In genomic region chr11:119974051-119974450, GRCh38 we compare ENCODE assay signal across 22 cellular contexts.
DNase-seq lines count a peak whose midpoint lies in the region; ATAC-seq and TF ChIP-seq lines count a peak whose summit lies in the region.
"Had no signal": no experiment of that assay in that cellular context is flagged by ENCODE, and none has a peak within 500 bp of the region (broad histone marks: within the 10 kb centered on the region; RNA-seq: fewer than 3 reads in every experiment).

No MANE protein-coding gene starts in this region.

- no peaks in the 10 kb centered on the region for H3K36me3 Mint-ChIP-seq in stimulated activated memory B cell treated with anti-CD40 and anti-IgM and Interleukin-4, amounts not matched to agents 10 μg/mL and 1 μg/mL and 100 μg/mL, for 72 hours
- H3K36me3 Mint-ChIP-seq: CD4-positive, CD25-positive, alpha-beta regulatory T cell had no signal

- H4K8ac ChIP-seq in mesendoderm (ENCODE audit: low read depth, low read length), result no peak overlapping the region

- no peak overlapping the region for H3K9ac ChIP-seq in mesendoderm (ENCODE audit: low read length)
- H3K9ac ChIP-seq: BLaER1, GM23248 had no signal

- no peak overlapping the region for H3K18ac ChIP-seq in mesendoderm (ENCODE audit: low read length)

- H3K4me1 ChIP-seq in left ventricle myocardium inferior, result peaks cover 21% of the 10 kb centered on the region
- peaks cover 4% of the 10 kb centered on the region for H3K4me1 ChIP-seq in mesendoderm (ENCODE audit: control insufficient read depth, low read depth, low read length)
- H3K4me1 ChIP-seq: SJSA1 had no signal

- no CpG with 5 or more reads among the region's 4 CpGs for WGBS in mesendoderm (ENCODE audit: extremely low coverage, insufficient coverage, low lambda C conversion rate)

- H2AK5ac ChIP-seq in mesendoderm (ENCODE audit: low read length), result no peak overlapping the region

- H3K4me3 ChIP-seq in left ventricle myocardium inferior (no peak overlapping the region), mesendoderm (ENCODE audit: low read length) (no peak overlapping the region)
- H3K4me3 ChIP-seq: BLaER1, GM23248, K562, SJSA1 had no signal

- no peak overlapping the region for H2BK15ac ChIP-seq in mesendoderm (replicated peaks; ENCODE audit: low read depth)

- ATAC-seq in left ventricle myocardium superior, result peak; percentile 21
- no peak for ATAC-seq in stimulated activated memory B cell treated with anti-CD40 and anti-IgM and Interleukin-4, amounts not matched to agents 10 μg/mL and 1 μg/mL and 100 μg/mL, for 72 hours
- ATAC-seq: K562 had no signal

- no peak overlapping the region for H3K27ac Mint-ChIP-seq in stimulated activated memory B cell treated with anti-CD40 and anti-IgM and Interleukin-4, amounts not matched to agents 10 μg/mL and 1 μg/mL and 100 μg/mL, for 72 hours
- H3K27ac Mint-ChIP-seq: CD4-positive, CD25-positive, alpha-beta regulatory T cell had no signal

- no peak overlapping the region for H3K56ac ChIP-seq in mesendoderm (ENCODE audit: low read length)

- H3K36me3 ChIP-seq in left ventricle myocardium inferior, result no peaks in the 10 kb centered on the region
- H3K36me3 ChIP-seq in mesendoderm (ENCODE audit: control insufficient read depth, insufficient read depth, low read length), result no peaks in the 10 kb centered on the region
- H3K36me3 ChIP-seq: BLaER1, SJSA1 had no signal

- H3K9me3 Mint-ChIP-seq in stimulated activated memory B cell treated with anti-CD40 and anti-IgM and Interleukin-4, amounts not matched to agents 10 μg/mL and 1 μg/mL and 100 μg/mL, for 72 hours, result peaks cover under 1% of the 10 kb centered on the region

- no peak for TF ChIP-seq CTCF in left ventricle myocardium inferior (IDR thresholded peaks at IDR 0.05; ENCODE audit: borderline replicate concordance)

- no peak overlapping the region for H4K5ac ChIP-seq in mesendoderm (ENCODE audit: low read length)

- no peaks in the 10 kb centered on the region for H3K79me2 ChIP-seq in mesendoderm (ENCODE audit: control insufficient read depth, insufficient read depth, low read length)

- H3K4me3 Mint-ChIP-seq in stimulated activated memory B cell treated with anti-CD40 and anti-IgM and Interleukin-4, amounts not matched to agents 10 μg/mL and 1 μg/mL and 100 μg/mL, for 72 hours, result no peak overlapping the region
- H3K4me3 Mint-ChIP-seq: CD4-positive, CD25-positive, alpha-beta regulatory T cell had no signal

- no peak overlapping the region for H3K4me2 ChIP-seq in mesendoderm (ENCODE audit: low read length)

- peaks cover 41% of the 10 kb centered on the region for H3K27me3 Mint-ChIP-seq in stimulated activated memory B cell treated with anti-CD40 and anti-IgM and Interleukin-4, amounts not matched to agents 10 μg/mL and 1 μg/mL and 100 μg/mL, for 72 hours

- no peaks in the 10 kb centered on the region for H3K4me1 Mint-ChIP-seq in stimulated activated memory B cell treated with anti-CD40 and anti-IgM and Interleukin-4, amounts not matched to agents 10 μg/mL and 1 μg/mL and 100 μg/mL, for 72 hours
- H3K4me1 Mint-ChIP-seq: CD4-positive, CD25-positive, alpha-beta regulatory T cell had no signal

- H2BK120ac ChIP-seq in mesendoderm (ENCODE audit: low read depth, low read length), result no peak overlapping the region

- no peak overlapping the region for H3K4ac ChIP-seq in mesendoderm (ENCODE audit: low read depth, low read length)

- no peaks in the 10 kb centered on the region for H3K79me1 ChIP-seq in mesendoderm (ENCODE audit: low read length)

- no peak for DNase-seq in left ventricle myocardium superior
- DNase-seq in left ventricle myocardium inferior, result no peak
- peak; percentile 46 for DNase-seq in mesendoderm
- DNase-seq in NCI-H2081 (lab: John Stamatoyannopoulos, UW), result no peak
- DNase-seq in NCI-H1105 treated with DMSO at 0.1 percent for 48 hours (lab: John Stamatoyannopoulos, UW), result no peak
- DNase-seq: CD4-positive, CD25-positive, alpha-beta regulatory T cell; DMS79; EL; GF-D8; GM23248; Kasumi-1; NCI-H1105; NCI-H146; NCI-H1930; NCI-H524 treated with DMSO at 0.1 percent for 48 hours; Right ventricle myocardium superior; RPMI8226 had no signal

- H3K27me3 ChIP-seq in left ventricle myocardium inferior (ENCODE audit: low read depth), result peaks cover 50% of the 10 kb centered on the region
- H3K27me3 ChIP-seq in mesendoderm (ENCODE audit: insufficient read depth, low read length, poor library complexity), result no peaks in the 10 kb centered on the region
- H3K27me3 ChIP-seq: BLaER1, SJSA1 had no signal

- H3K27ac ChIP-seq in left ventricle myocardium inferior (replicated peaks), result no peak overlapping the region
- peak overlapping the region; percentile 78 for H3K27ac ChIP-seq in cingulate gyrus (ENCODE audit: low read depth, low read length)
- no peak overlapping the region for H3K27ac ChIP-seq in mesendoderm (ENCODE audit: low read depth, low read length)
- H3K27ac ChIP-seq: BLaER1, GM23248, SJSA1 had no signal

- intact Hi-C loops in left ventricle myocardium superior (cut with micrococcal nuclease) (no loop called here), left ventricle myocardium inferior (cut with micrococcal nuclease) (no loop called here)

- peaks cover 5% of the 10 kb centered on the region for H3K9me3 ChIP-seq in left ventricle myocardium inferior (replicated peaks)
- H3K9me3 ChIP-seq: BLaER1, SJSA1 had no signal

- no peak overlapping the region for H2BK5ac ChIP-seq in mesendoderm (ENCODE audit: low read length)

- H3K23ac ChIP-seq in mesendoderm (ENCODE audit: low read length), result no peak overlapping the region
